In genomic region chr1:153727463-153728304, GRCh38 we compare ENCODE assay signal across 8 cellular contexts.
DNase-seq lines count a peak whose midpoint lies in the region; ATAC-seq, FAIRE-seq and TF ChIP-seq lines count a peak whose summit lies in the region.

Gene INTS3, plus strand, starts transcription at chr1:153728050. Its CDS starts 585 bp downstream, at chr1:153728635.

- FAIRE-seq in islet of Langerhans (lab: Jason Lieb, UNC), result peak; percentile 95

- ATAC-seq in GM19035 (IDR thresholded peaks at IDR 0.05; ENCODE audit: unreplicated experiment) (peak; percentile 98), HG03354 (IDR thresholded peaks at IDR 0.05; ENCODE audit: poor library complexity, severe bottlenecking, unreplicated experiment) (peak; percentile 97)
- ATAC-seq in activated CD4-positive, CD25-positive, alpha-beta regulatory T cell treated with anti-CD3 and anti-CD28 coated beads, Interleukin-2, amount 50 U/mL, for 24 hours, result peak; percentile 99

- peak within 1 kb of the TSS; percentile 96 for H3K4me3 ChIP-seq in AG10803 (ENCODE audit: low read length)

- peak; percentile 100 for DNase-seq in AG10803 (ENCODE audit: low read depth)
- peak; percentile 100 for DNase-seq in NCI-H446 treated with DMSO at 0.1 percent for 48 hours (lab: John Stamatoyannopoulos, UW)
- DNase-seq in cerebellar cortex (ENCODE audit: low spot score), result peak; percentile 100
- peak; percentile 96 for DNase-seq in stimulated activated CD4-positive, alpha-beta T cell treated with anti-CD3 and anti-CD28 coated beads, Interleukin-12 subunit alpha, Interleukin-12 subunit beta, amount 100 ng/mL, for 4 hours

- TF ChIP-seq CTCF in AG10803 (conservative IDR thresholded peaks at IDR 0.05; ENCODE audit: low read length), result no peak; the same call in 1 of the 2 replicates

Comparison
In these comparisons a context has a peak if more than half of its experiments do, and no peak if none do; other contexts are left out.
1. Peak in every context shown above with its lines: DNase-seq, ATAC-seq and H3K4me3 ChIP-seq.